Comparison of ENCODE assay signal across 19 cellular contexts in the genomic region with DNA sequence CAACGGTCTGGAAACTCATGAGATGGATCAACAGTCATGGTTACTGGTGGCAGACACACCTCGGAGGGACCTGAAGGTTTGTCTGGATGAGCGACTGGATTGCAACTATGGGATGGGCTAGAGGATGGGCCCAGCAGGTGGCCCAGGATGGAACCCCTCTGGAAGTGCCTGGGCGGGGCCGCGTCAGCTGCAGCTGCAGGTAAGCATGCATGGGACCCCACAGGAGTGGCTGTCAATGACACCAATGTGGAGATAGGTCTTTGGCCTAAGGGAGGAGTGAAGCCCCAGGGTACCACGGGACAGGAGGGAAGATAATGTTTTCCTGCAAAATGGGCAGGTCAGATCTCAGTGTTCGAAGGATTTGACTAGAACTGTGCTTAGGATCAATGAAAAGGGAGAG.
DNase-seq lines count a peak whose midpoint lies in the region; ATAC-seq and TF ChIP-seq lines count a peak whose summit lies in the region.
"Had no signal": no experiment of that assay in that cellular context is flagged by ENCODE, and none has a peak within 500 bp of the region (broad histone marks: within the 10 kb centered on the region; RNA-seq: fewer than 3 reads in every experiment).

No MANE protein-coding gene starts in this region.

- CTCF ChIA-PET in T-cell (lab: Charles Lee) = interaction anchor here in 1 of 2 donors (0.7 to 1.3 kb wide), 5 partner anchors 10 to 597 kb away, joined by 3 to 11 read pairs (median 4); no protein-coding TSS in a partner anchor

- H3K4ac ChIP-seq in mesenchymal stem cell (ENCODE audit: low read depth in 1 of 2, low read length in 2 of 2) = no peak overlapping the region

- H3K4me3 ChIP-seq in mesenchymal stem cell (ENCODE audit: insufficient read depth in 1 of 2, low read depth in 1 of 2, low read length in 2 of 2) = no peak overlapping the region
- H3K4me3 ChIP-seq: colonic mucosa, sigmoid colon, tibial artery had no signal

- no peaks in the 10 kb centered on the region for H3K27me3 Mint-ChIP-seq in natural killer cell (ENCODE audit: low read depth in 2 of 2)
- H3K27me3 Mint-ChIP-seq in natural killer cell treated with Interleukin-12 subunit alpha and Interleukin-12 subunit beta and Interleukin-15 and Interleukin-18, amount 100 ng/mL, for 72 hours = no peaks in the 10 kb centered on the region
- H3K27me3 Mint-ChIP-seq in T-cell = no peaks in the 10 kb centered on the region
- H3K27me3 Mint-ChIP-seq in central memory CD8-positive, alpha-beta T cell = no peaks in the 10 kb centered on the region

- peaks cover 38 to 71% of the 10 kb centered on the region in 2 experiments for H3K36me3 ChIP-seq in mesenchymal stem cell (ENCODE audit: control insufficient read depth in 1 of 2, insufficient read depth in 2 of 2, low read depth in 1 of 2, low read length in 2 of 2)
- H3K36me3 ChIP-seq: colonic mucosa had no signal

- H3K4me1 ChIP-seq in mesenchymal stem cell (ENCODE audit: control insufficient read depth, insufficient read depth, low read depth, low read length) = peaks cover 18% of the 10 kb centered on the region
- H3K4me1 ChIP-seq: Caco-2, colonic mucosa, tibial artery had no signal

- no peak overlapping the region for H2BK5ac ChIP-seq in mesenchymal stem cell (ENCODE audit: low read depth, low read length, poor library complexity, severe bottlenecking)

- H4K91ac ChIP-seq in mesenchymal stem cell (ENCODE audit: low read length) = no peak overlapping the region

- H3K4me3 Mint-ChIP-seq in natural killer cell (no peak overlapping the region), T-cell (peak overlapping the region in 2 of 3 donors; percentile 10 to 70)
- H3K4me3 Mint-ChIP-seq in natural killer cell treated with Interleukin-12 subunit alpha and Interleukin-12 subunit beta and Interleukin-15 and Interleukin-18, amount 100 ng/mL, for 72 hours = no peak overlapping the region
- peak overlapping the region; percentile 34 for H3K4me3 Mint-ChIP-seq in central memory CD8-positive, alpha-beta T cell
- H3K4me3 Mint-ChIP-seq: nephron progenitor cell had no signal

- no peak overlapping the region for H2AFZ ChIP-seq in mesenchymal stem cell (ENCODE audit: low read depth, low read length)

- TF ChIP-seq CTCF in natural killer cell (IDR thresholded peaks at IDR 0.05) = no peak

- peaks cover 6% of the 10 kb centered on the region for H3K9me3 ChIP-seq in mesenchymal stem cell (ENCODE audit: control insufficient read depth, low read length)
- H3K9me3 ChIP-seq: Caco-2, colonic mucosa, sigmoid colon had no signal

- intact Hi-C loops in natural killer cell (cut with micrococcal nuclease) = no loop called here

- H3K4me2 ChIP-seq in mesenchymal stem cell (ENCODE audit: low read length, poor library complexity, severe bottlenecking) = no peak overlapping the region

- H2BK120ac ChIP-seq in mesenchymal stem cell (ENCODE audit: low read depth, low read length) = no peak overlapping the region

- H3K27ac ChIP-seq in mesenchymal stem cell (ENCODE audit: low read length, poor library complexity, severe bottlenecking) = no peak overlapping the region
- H3K27ac ChIP-seq: colonic mucosa, sigmoid colon, tibial artery had no signal

- no peak overlapping the region for H3K18ac ChIP-seq in mesenchymal stem cell (ENCODE audit: low read depth in 1 of 2, low read length in 2 of 2)

- ATAC-seq in natural killer cell (no peak), T-cell (replicated peaks in 1 of 4) (no peak), GM19035 (IDR thresholded peaks at IDR 0.05; ENCODE audit: unreplicated experiment) (no peak)
- no peak for ATAC-seq in natural killer cell treated with Interleukin-12 subunit alpha and Interleukin-12 subunit beta and Interleukin-15 and Interleukin-18, amount 100 ng/mL, for 72 hours
- ATAC-seq in central memory CD8-positive, alpha-beta T cell (replicated peaks; ENCODE audit: extremely low read depth, poor library complexity, severe bottlenecking) = no peak
- ATAC-seq: left colon had no signal

- no peak overlapping the region for H2BK12ac ChIP-seq in mesenchymal stem cell (ENCODE audit: low read length in 2 of 2)

- H3K4me1 Mint-ChIP-seq in natural killer cell (peaks cover 18 to 24% of the 10 kb centered on the region in 2 donors), T-cell (peaks cover 68 to 84% (median 73%) of the 10 kb centered on the region in 3 donors)
- H3K4me1 Mint-ChIP-seq in natural killer cell treated with Interleukin-12 subunit alpha and Interleukin-12 subunit beta and Interleukin-15 and Interleukin-18, amount 100 ng/mL, for 72 hours (ENCODE audit: low read depth in 2 of 2) = peaks cover 11 to 27% of the 10 kb centered on the region in 2 donors
- peaks cover 38% of the 10 kb centered on the region for H3K4me1 Mint-ChIP-seq in central memory CD8-positive, alpha-beta T cell
- H3K4me1 Mint-ChIP-seq: nephron progenitor cell had no signal

- peaks cover 11% of the 10 kb centered on the region for H3K36me3 Mint-ChIP-seq in natural killer cell
- peaks cover 24% of the 10 kb centered on the region for H3K36me3 Mint-ChIP-seq in natural killer cell treated with Interleukin-12 subunit alpha and Interleukin-12 subunit beta and Interleukin-15 and Interleukin-18, amount 100 ng/mL, for 72 hours
- peaks cover 44% of the 10 kb centered on the region for H3K36me3 Mint-ChIP-seq in T-cell
- peaks cover 7% of the 10 kb centered on the region for H3K36me3 Mint-ChIP-seq in central memory CD8-positive, alpha-beta T cell (ENCODE audit: insufficient read depth)

- no peak overlapping the region for H3K23ac ChIP-seq in mesenchymal stem cell (ENCODE audit: low read length in 2 of 2)

- H2AK5ac ChIP-seq in mesenchymal stem cell (ENCODE audit: low read length, severe bottlenecking) = no peak overlapping the region

- no peak overlapping the region for H3K9ac ChIP-seq in mesenchymal stem cell (ENCODE audit: low read length)

- POLR2A ChIA-PET in T-cell (lab: Charles Lee) = interaction anchor here in 1 of 2 donors (0.6 to 1.1 kb wide), 5 partner anchors 23 to 549 kb away, joined by 3 to 11 read pairs (median 3); no protein-coding TSS in a partner anchor

- H3K27ac Mint-ChIP-seq in natural killer cell (peak overlapping the region; percentile 39 to 63), T-cell (peak overlapping the region; percentile 89 to 93)
- H3K27ac Mint-ChIP-seq in natural killer cell treated with Interleukin-12 subunit alpha and Interleukin-12 subunit beta and Interleukin-15 and Interleukin-18, amount 100 ng/mL, for 72 hours = peak overlapping the region in 1 of 2 donors; percentile 67
- peak overlapping the region; percentile 89 for H3K27ac Mint-ChIP-seq in central memory CD8-positive, alpha-beta T cell (ENCODE audit: low read depth)
- H3K27ac Mint-ChIP-seq: nephron progenitor cell had no signal

- H3K79me1 ChIP-seq in mesenchymal stem cell (replicated peaks; ENCODE audit: low read length, poor library complexity, severe bottlenecking) = peaks cover 38% of the 10 kb centered on the region

- no peak for DNase-seq in natural killer cell
- no peak for DNase-seq in natural killer cell treated with Interleukin-12 subunit alpha and Interleukin-12 subunit beta and Interleukin-15 and Interleukin-18, amount 100 ng/mL, for 72 hours (ENCODE audit: low spot score)
- DNase-seq in T-cell = no peak
- DNase-seq in central memory CD8-positive, alpha-beta T cell (ENCODE audit: low spot score in 2 of 2) = no peak
- DNase-seq in mesenchymal stem cell = no peak
- no peak for DNase-seq in glomerular visceral epithelial cell (ENCODE audit: extremely low spot score)
- DNase-seq: Caco-2, colonic mucosa, H7, left colon, MM.1S, NCI-H1436 treated with DMSO at 0.1 percent for 48 hours, NCI-H2171 treated with DMSO at 0.1 percent for 48 hours, nephron progenitor cell, SHP77 treated with DMSO at 0.1 percent for 48 hours, sigmoid colon, T-helper 9 cell, tibial artery had no signal

- no peak overlapping the region for H3K14ac ChIP-seq in mesenchymal stem cell (ENCODE audit: low read length in 2 of 2)

- H3K27me3 ChIP-seq in mesenchymal stem cell (ENCODE audit: control insufficient read depth in 1 of 2, insufficient read depth in 1 of 2, low read length in 2 of 2) = no peaks in the 10 kb centered on the region
- H3K27me3 ChIP-seq: colonic mucosa, sigmoid colon, tibial artery had no signal

- 98% methylated on average over 8 of the region's 8 CpGs for WGBS in mesenchymal stem cell

- no peaks in the 10 kb centered on the region for H3K9me3 Mint-ChIP-seq in natural killer cell
- H3K9me3 Mint-ChIP-seq in natural killer cell treated with Interleukin-12 subunit alpha and Interleukin-12 subunit beta and Interleukin-15 and Interleukin-18, amount 100 ng/mL, for 72 hours = no peaks in the 10 kb centered on the region
- H3K9me3 Mint-ChIP-seq in T-cell = no peaks in the 10 kb centered on the region
- no peaks in the 10 kb centered on the region for H3K9me3 Mint-ChIP-seq in central memory CD8-positive, alpha-beta T cell

- H2BK15ac ChIP-seq in mesenchymal stem cell (ENCODE audit: low read depth, poor library complexity, severe bottlenecking) = no peak overlapping the region

- H4K8ac ChIP-seq in mesenchymal stem cell (ENCODE audit: low read length) = no peak overlapping the region

Comparison
In these comparisons a context has a peak if more than half of its experiments do, and no peak if none do; other contexts are left out.
1. H3K4me3 Mint-ChIP-seq: peak in T-cell (2 of 3) and central memory CD8-positive, alpha-beta T cell (single experiment); none in natural killer cell (single experiment) and natural killer cell treated with Interleukin-12 subunit alpha and Interleukin-12 subunit beta and Interleukin-15 and Interleukin-18, amount 100 ng/mL, for 72 hours (single experiment).